7 cellular contexts compared by ENCODE assay signal in genomic region chr4:49286926-49287745, GRCh38.
DNase-seq lines count a peak whose midpoint lies in the region; FAIRE-seq and TF ChIP-seq lines count a peak whose summit lies in the region.
"Not testable (repeated sequence)": the region's sequence is repeated elsewhere in the genome, so short reads cannot be mapped to it uniquely, and the experiment has no call there.

No MANE protein-coding gene starts in this region.

- TF ChIP-seq CTCF in GM10266 (IDR thresholded peaks at IDR 0.05; ENCODE audit: control insufficient read depth, insufficient read depth, low read depth, missing control alignments); chondrocyte (IDR thresholded peaks at IDR 0.05); glutamatergic neuron (IDR thresholded peaks at IDR 0.05; ENCODE audit: partially characterized antibody, unreplicated experiment); kidney (IDR thresholded peaks at IDR 0.05; ENCODE audit: borderline replicate concordance, extremely low read depth, insufficient read depth); spleen (IDR thresholded peaks at IDR 0.05 in 8 of 11, conservative IDR thresholded peaks at IDR 0.05 in 3 of 11): not testable (repeated sequence)

- intact Hi-C loops in kidney (cut with DNase I); spleen (cut with DNase I; ENCODE audit: low total_unique reads): not testable (repeated sequence)

- not testable (repeated sequence) for H3K4me3 Mint-ChIP-seq in chondrocyte (ENCODE audit: unreplicated experiment); glutamatergic neuron (ENCODE audit: unreplicated experiment)

- TF ChIP-seq POLR2A in spleen (IDR thresholded peaks at IDR 0.05): not testable (repeated sequence)

- not testable (repeated sequence) for H3K27ac ChIP-seq in kidney (ENCODE audit: low read depth in 2 of 2, low read length in 2 of 2); spleen

- WGBS in spleen, 5 donors: 72 to 86% (median 80%) methylated on average over 8 to 15 of the region's 15 CpGs

- DNase-seq in GM10266 (ENCODE audit: extremely low spot score) (peak; percentile 1), T-helper 22 cell (ENCODE audit: low read depth) (peak; percentile 14), chondrocyte (ENCODE audit: low spot score) (peak; percentile 99), glutamatergic neuron (peak; percentile 17), kidney (peak; percentile 91), mucosa of gallbladder (ENCODE audit: low spot score) (peak; percentile 37), spleen (peak; percentile 80)

- H3K36me3 Mint-ChIP-seq in chondrocyte (ENCODE audit: low read depth): not testable (repeated sequence)
- H3K36me3 Mint-ChIP-seq in glutamatergic neuron (ENCODE audit: unreplicated experiment): peaks cover 14% of the 10 kb centered on the region

- not testable (repeated sequence) for H3K4me3 ChIP-seq in kidney (ENCODE audit: low read length in 2 of 2); spleen

- not testable (repeated sequence) for H3K9ac ChIP-seq in kidney (ENCODE audit: low read length in 2 of 2)

- not testable (repeated sequence) for H3K9me3 ChIP-seq in kidney (ENCODE audit: control insufficient read depth in 1 of 2, low read length in 2 of 2)
- H3K9me3 ChIP-seq in spleen: peaks cover 0 to 27% (median 6%) of the 10 kb centered on the region in 8 donors

- not testable (repeated sequence) for H3K36me3 ChIP-seq in kidney (ENCODE audit: control insufficient read depth in 1 of 2, insufficient read depth in 2 of 2, low read length in 2 of 2); spleen

- not testable (repeated sequence) for H3K27ac Mint-ChIP-seq in chondrocyte (ENCODE audit: unreplicated experiment); glutamatergic neuron (ENCODE audit: unreplicated experiment)

- not testable (repeated sequence) for H3K4me1 Mint-ChIP-seq in chondrocyte (ENCODE audit: low read depth); glutamatergic neuron (ENCODE audit: low read depth, unreplicated experiment)

- H3K27me3 ChIP-seq in spleen (replicated peaks in 1 of 7): not testable (repeated sequence)

- FAIRE-seq in kidney (lab: Jason Lieb, UNC): not testable (repeated sequence)

- H3K27me3 Mint-ChIP-seq in chondrocyte (ENCODE audit: low read depth): not testable (repeated sequence)
- H3K27me3 Mint-ChIP-seq in glutamatergic neuron (ENCODE audit: unreplicated experiment): peaks cover 11% of the 10 kb centered on the region

- H3K9me3 Mint-ChIP-seq in chondrocyte (ENCODE audit: low read depth) (peaks cover 21% of the 10 kb centered on the region), glutamatergic neuron (ENCODE audit: unreplicated experiment) (peaks cover 21% of the 10 kb centered on the region)

- H3K4me1 ChIP-seq in kidney (ENCODE audit: control insufficient read depth in 1 of 2, insufficient read depth in 1 of 2, low read depth in 1 of 2, low read length in 2 of 2); spleen: not testable (repeated sequence)

Comparison
In these comparisons a context has a peak if more than half of its experiments do, and no peak if none do; other contexts are left out.
1. DNase-seq: peak in every context shown above with its lines; median percentile 99 in chondrocyte; 91 in kidney; 80 in spleen; 37 in mucosa of gallbladder; 17 in glutamatergic neuron; 14 in T-helper 22 cell; 1 in GM10266.